12 cellular contexts compared by ENCODE assay signal in the genomic region with DNA sequence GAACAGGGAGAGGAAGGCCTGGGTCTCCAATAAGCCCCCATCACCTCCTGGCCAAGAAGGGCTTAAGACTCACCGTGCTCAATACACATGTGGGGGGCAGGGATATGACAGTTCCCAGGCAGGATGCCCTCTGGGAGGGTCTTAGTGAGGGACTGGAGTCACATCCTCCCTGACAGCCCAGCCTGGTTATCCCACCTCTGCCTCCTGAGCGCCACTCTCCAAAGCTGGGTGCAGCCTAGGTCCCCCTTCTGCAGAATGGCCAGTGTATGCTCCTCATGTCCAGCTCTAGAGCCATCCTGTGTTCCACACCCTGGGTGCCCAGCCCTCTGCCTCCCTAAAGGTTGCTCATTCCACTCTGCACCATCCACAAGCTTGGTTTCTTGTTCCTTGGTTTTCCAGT. TPM values are rescaled to one million over a fixed set of nuclear protein-coding genes. Genes with fewer than 3 reads are reported as not detected.
DNase-seq lines count a peak whose midpoint lies in the region; ATAC-seq, FAIRE-seq and TF ChIP-seq lines count a peak whose summit lies in the region.
"Had no signal": no experiment of that assay in that cellular context is flagged by ENCODE, and none has a peak within 500 bp of the region (broad histone marks: within the 10 kb centered on the region; RNA-seq: fewer than 3 reads in every experiment).

No MANE protein-coding gene starts in this region.

- peaks cover 31% of the 10 kb centered on the region for H3K4me1 ChIP-seq in astrocyte (ENCODE audit: insufficient read depth, low read length)

- ATAC-seq in stimulated activated naive CD8-positive, alpha-beta T cell treated with anti-CD3 and anti-CD28 coated beads, Interleukin-15, Interleukin-2, amounts not matched to agents 100 U/mL and 50 U/mL, for 24 hours: no peak
- no peak for ATAC-seq in HG02852 (IDR thresholded peaks at IDR 0.05; ENCODE audit: unreplicated experiment)
- no peak for ATAC-seq in GM21390 (IDR thresholded peaks at IDR 0.05; ENCODE audit: unreplicated experiment)

- H3K27me3 ChIP-seq in astrocyte (ENCODE audit: insufficient read depth, low read length) (no peaks in the 10 kb centered on the region), MG63 (no peaks in the 10 kb centered on the region)
- H3K27me3 ChIP-seq: SJCRH30 had no signal

- H2AFZ ChIP-seq in astrocyte (ENCODE audit: low read depth, low read length): no peak overlapping the region

- H3K4me3 ChIP-seq in astrocyte (ENCODE audit: insufficient read depth, low read depth, low read length) (no peak overlapping the region), MG63 (no peak overlapping the region)

- FAIRE-seq in astrocyte (lab: Jason Lieb, UNC): no peak
- FAIRE-seq: H54 had no signal

- peaks cover 26% of the 10 kb centered on the region for H3K79me2 ChIP-seq in astrocyte (ENCODE audit: insufficient read depth, low read length)

- no peak overlapping the region for H3K9ac ChIP-seq in astrocyte (ENCODE audit: low read length)

- no peaks in the 10 kb centered on the region for H3K36me3 ChIP-seq in astrocyte (ENCODE audit: insufficient read depth, low read length)
- no peaks in the 10 kb centered on the region for H3K36me3 ChIP-seq in MG63
- H3K36me3 ChIP-seq: SJCRH30 had no signal

- peak overlapping the region; percentile 100 for H3K4me2 ChIP-seq in astrocyte (ENCODE audit: low read length)

- no peak overlapping the region for H3K27ac Mint-ChIP-seq in stimulated activated naive CD8-positive, alpha-beta T cell treated with anti-CD3 and anti-CD28 coated beads, Interleukin-15, Interleukin-2, amounts not matched to agents 100 ng/mL and 50 ng/mL, for 24 hours
- H3K27ac Mint-ChIP-seq in astrocyte (ENCODE audit: unreplicated experiment): no peak overlapping the region
- H3K27ac Mint-ChIP-seq in nephron progenitor cell: no peak overlapping the region

- DNase-seq in stimulated activated naive CD8-positive, alpha-beta T cell treated with anti-CD3 and anti-CD28 coated beads, Interleukin-15, Interleukin-2, amounts not matched to agents 100 U/mL and 50 U/mL, for 24 hours: no peak
- no peak for DNase-seq in astrocyte (ENCODE audit: low read depth)
- DNase-seq in nephron progenitor cell: no peak
- no peak for DNase-seq in MG63
- DNase-seq in NCI-H2081 (lab: John Stamatoyannopoulos, UW): no peak
- DNase-seq: activated gamma-delta T cell, NCI-H2081 treated with DMSO at 0.1 percent for 48 hours, SJCRH30 had no signal

- H3K27ac ChIP-seq in astrocyte (ENCODE audit: low read depth, low read length): no peak overlapping the region
- H3K27ac ChIP-seq: SJCRH30 had no signal

- peaks cover 9% of the 10 kb centered on the region for H3K36me3 Mint-ChIP-seq in stimulated activated naive CD8-positive, alpha-beta T cell treated with anti-CD3 and anti-CD28 coated beads, Interleukin-15, Interleukin-2, amounts not matched to agents 100 ng/mL and 50 ng/mL, for 24 hours (ENCODE audit: low read depth)
- H3K36me3 Mint-ChIP-seq in astrocyte (ENCODE audit: low read depth, unreplicated experiment) (peaks cover 9% of the 10 kb centered on the region), nephron progenitor cell (ENCODE audit: low read depth) (peaks cover 3% of the 10 kb centered on the region)

- H3K27me3 Mint-ChIP-seq in stimulated activated naive CD8-positive, alpha-beta T cell treated with anti-CD3 and anti-CD28 coated beads, Interleukin-15, Interleukin-2, amounts not matched to agents 100 ng/mL and 50 ng/mL, for 24 hours: no peaks in the 10 kb centered on the region
- H3K27me3 Mint-ChIP-seq in astrocyte (ENCODE audit: low read depth, unreplicated experiment): no peaks in the 10 kb centered on the region
- H3K27me3 Mint-ChIP-seq in nephron progenitor cell (ENCODE audit: low read depth, poor library complexity): peaks cover 6% of the 10 kb centered on the region

- H3K9me3 ChIP-seq in astrocyte (ENCODE audit: insufficient read depth, low read depth, low read length) (no peaks in the 10 kb centered on the region), MG63 (no peaks in the 10 kb centered on the region)
- H3K9me3 ChIP-seq: SJCRH30 had no signal

- H3K9me3 Mint-ChIP-seq in stimulated activated naive CD8-positive, alpha-beta T cell treated with anti-CD3 and anti-CD28 coated beads, Interleukin-15, Interleukin-2, amounts not matched to agents 100 ng/mL and 50 ng/mL, for 24 hours: no peaks in the 10 kb centered on the region
- H3K9me3 Mint-ChIP-seq in astrocyte (ENCODE audit: unreplicated experiment) (no peaks in the 10 kb centered on the region), nephron progenitor cell (no peaks in the 10 kb centered on the region)

- H3K4me3 Mint-ChIP-seq in stimulated activated naive CD8-positive, alpha-beta T cell treated with anti-CD3 and anti-CD28 coated beads, Interleukin-15, Interleukin-2, amounts not matched to agents 100 ng/mL and 50 ng/mL, for 24 hours: peak overlapping the region; percentile 80
- H3K4me3 Mint-ChIP-seq in astrocyte (ENCODE audit: unreplicated experiment) (no peak overlapping the region), nephron progenitor cell (peak overlapping the region; percentile 76)

- peaks cover 18% of the 10 kb centered on the region for H4K20me1 ChIP-seq in astrocyte (ENCODE audit: insufficient read depth, low read length)

- TF ChIP-seq CTCF in astrocyte (IDR thresholded peaks at IDR 0.05; ENCODE audit: insufficient read depth, low read depth, low read length) (no peak), nephron progenitor cell (IDR thresholded peaks at IDR 0.05) (no peak)

- peaks cover 52% of the 10 kb centered on the region for H3K4me1 Mint-ChIP-seq in stimulated activated naive CD8-positive, alpha-beta T cell treated with anti-CD3 and anti-CD28 coated beads, Interleukin-15, Interleukin-2, amounts not matched to agents 100 ng/mL and 50 ng/mL, for 24 hours (ENCODE audit: low read depth)
- peaks cover 19% of the 10 kb centered on the region for H3K4me1 Mint-ChIP-seq in astrocyte (ENCODE audit: low read depth, unreplicated experiment)
- H3K4me1 Mint-ChIP-seq in nephron progenitor cell: peaks cover 40% of the 10 kb centered on the region

RNA-seq across cellular contexts. Expression of a gene that starts 1.2 kb away (rescaled TPM):
- 333 and 346 TPM in 2 replicates for total RNA-seq in astrocyte
- total RNA-seq in MG63 (2014; rRNA removed; shearing (Covaris generic); ENCODE audit: low replicate concordance): 94.4 and 113 TPM in 2 replicates

RNA-seq across cellular contexts. Expression of a gene that starts 51.5 kb away (rescaled TPM):
- total RNA-seq in astrocyte: 27.5 and 27.8 TPM in 2 replicates
- 0.84 and 3.2 TPM in 2 replicates for total RNA-seq in MG63 (2014; rRNA removed; shearing (Covaris generic); ENCODE audit: low replicate concordance)

RNA-seq across cellular contexts. Expression of a gene that starts 58.4 kb away (rescaled TPM):
- 2.8 and 3.3 TPM in 2 replicates for total RNA-seq in astrocyte
- 1.1 TPM in 1 of 2 replicates, not detected in the other for total RNA-seq in MG63 (2014; rRNA removed; shearing (Covaris generic); ENCODE audit: low replicate concordance)

RNA-seq across cellular contexts. Expression of a gene that starts 58.6 kb away (rescaled TPM):
- total RNA-seq in astrocyte: 6.2 and 6.6 TPM in 2 replicates
- total RNA-seq in MG63 (2014; rRNA removed; shearing (Covaris generic); ENCODE audit: low replicate concordance): 6.8 and 25.3 TPM in 2 replicates
